Comparison of ENCODE assay signal across 10 cellular contexts in genomic region chr11:78354741-78355705, GRCh38.
DNase-seq lines count a peak whose midpoint lies in the region; ATAC-seq and FAIRE-seq lines count a peak whose summit lies in the region.
"Had no signal": no experiment of that assay in that cellular context is flagged by ENCODE, and none has a peak within 500 bp of the region (broad histone marks: within the 10 kb centered on the region; RNA-seq: fewer than 3 reads in every experiment).

No MANE protein-coding gene starts in this region.

- H3K9me3 Mint-ChIP-seq in stimulated activated naive CD8-positive, alpha-beta T cell treated with anti-CD3 and anti-CD28 coated beads, Interleukin-15, amount 100 ng/mL, for 72 hours: peaks cover 0 to 11% of the 10 kb centered on the region in 2 donors
- no peaks in the 10 kb centered on the region for H3K9me3 Mint-ChIP-seq in dendritic cell treated with granulocyte-macrophage colony-stimulating factor and Interleukin-4, amounts not matched to agents 40 ng/mL and 50 ng/mL, for 4 days

- H3K27ac Mint-ChIP-seq in stimulated activated naive CD8-positive, alpha-beta T cell treated with anti-CD3 and anti-CD28 coated beads, Interleukin-15, amount 100 ng/mL, for 72 hours: peak overlapping the region in 1 of 2 donors; percentile 65
- H3K27ac Mint-ChIP-seq in dendritic cell treated with granulocyte-macrophage colony-stimulating factor and Interleukin-4, amounts not matched to agents 40 ng/mL and 50 ng/mL, for 4 days: peak overlapping the region; percentile 37

- H3K4me1 Mint-ChIP-seq in stimulated activated naive CD8-positive, alpha-beta T cell treated with anti-CD3 and anti-CD28 coated beads, Interleukin-15, amount 100 ng/mL, for 72 hours: peaks cover 9% of the 10 kb centered on the region
- peaks cover 80% of the 10 kb centered on the region for H3K4me1 Mint-ChIP-seq in dendritic cell treated with granulocyte-macrophage colony-stimulating factor and Interleukin-4, amounts not matched to agents 40 ng/mL and 50 ng/mL, for 4 days (ENCODE audit: low read depth)

- H3K4me3 Mint-ChIP-seq in stimulated activated naive CD8-positive, alpha-beta T cell treated with anti-CD3 and anti-CD28 coated beads, Interleukin-15, amount 100 ng/mL, for 72 hours: no peak overlapping the region
- H3K4me3 Mint-ChIP-seq in dendritic cell treated with granulocyte-macrophage colony-stimulating factor and Interleukin-4, amounts not matched to agents 40 ng/mL and 50 ng/mL, for 4 days: no peak overlapping the region

- ATAC-seq in stimulated activated naive CD8-positive, alpha-beta T cell treated with anti-CD3 and anti-CD28 coated beads, Interleukin-15, amount 100 ng/mL, for 72 hours: peak; percentile 53
- ATAC-seq in stimulated activated naive CD8-positive, alpha-beta T cell treated with anti-CD3 and anti-CD28 coated beads, Interleukin-15, Interleukin-2, amounts not matched to agents 100 U/mL and 50 U/mL, for 24 hours: no peak
- no peak for ATAC-seq in GM18858 (IDR thresholded peaks at IDR 0.05; ENCODE audit: unreplicated experiment)

- intact Hi-C loops in dendritic cell treated with granulocyte-macrophage colony-stimulating factor and Interleukin-4, amounts not matched to agents 40 ng/mL and 50 ng/mL, for 4 days (cut with micrococcal nuclease): no loop called here

- H3K36me3 Mint-ChIP-seq in dendritic cell treated with granulocyte-macrophage colony-stimulating factor and Interleukin-4, amounts not matched to agents 40 ng/mL and 50 ng/mL, for 4 days (ENCODE audit: low read depth): peaks cover 21% of the 10 kb centered on the region

- H3K27me3 Mint-ChIP-seq in stimulated activated naive CD8-positive, alpha-beta T cell treated with anti-CD3 and anti-CD28 coated beads, Interleukin-15, amount 100 ng/mL, for 72 hours: peaks cover 27% of the 10 kb centered on the region
- no peaks in the 10 kb centered on the region for H3K27me3 Mint-ChIP-seq in dendritic cell treated with granulocyte-macrophage colony-stimulating factor and Interleukin-4, amounts not matched to agents 40 ng/mL and 50 ng/mL, for 4 days

- no peak for FAIRE-seq in RCC 7860 (lab: Jason Lieb, UNC)

- DNase-seq in stimulated activated naive CD8-positive, alpha-beta T cell treated with anti-CD3 and anti-CD28 coated beads, Interleukin-15, amount 100 ng/mL, for 72 hours: no peak
- no peak for DNase-seq in stimulated activated naive CD8-positive, alpha-beta T cell treated with anti-CD3 and anti-CD28 coated beads, Interleukin-15, Interleukin-2, amounts not matched to agents 100 U/mL and 50 U/mL, for 24 hours
- DNase-seq in NCI-H2107 (lab: John Stamatoyannopoulos, UW): peak; percentile 70
- DNase-seq in RCC 7860 (ENCODE audit: low spot score): no peak
- DNase-seq in hippocampal formation (lab: John Stamatoyannopoulos, UW): no peak
- DNase-seq in germinal center (ENCODE audit: low spot score): no peak
- DNase-seq: activated CD4-positive, alpha-beta T cell treated with anti-CD3 and anti-CD28 coated beads for 4 hours; IMR-90 had no signal
